ENCODE assay signal across 8 cellular contexts in the genomic region with DNA sequence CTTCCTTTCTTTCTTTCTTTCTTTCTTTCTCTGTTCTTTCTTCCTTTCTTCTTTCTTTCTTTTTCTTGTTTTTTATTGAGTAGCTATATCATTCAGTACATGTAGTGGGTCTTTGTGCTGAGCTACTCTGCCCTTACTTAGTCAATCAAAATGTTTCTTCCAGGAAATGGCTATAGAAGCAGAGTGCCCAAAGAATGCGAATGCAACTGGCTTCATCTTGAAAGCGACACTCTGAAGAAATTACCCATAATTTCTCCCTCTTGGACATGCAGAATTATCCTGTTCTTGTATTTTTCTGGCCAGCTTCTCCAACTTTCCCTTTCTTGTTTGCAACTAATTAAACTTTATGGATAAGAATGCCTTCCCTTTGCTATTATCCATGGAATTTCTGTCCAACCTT.
"Had no signal": no experiment of that assay in that cellular context is flagged by ENCODE, and none has a peak within 500 bp of the region (broad histone marks: within the 10 kb centered on the region; RNA-seq: fewer than 3 reads in every experiment).

No MANE protein-coding gene starts in this region.

- FAIRE-seq: G401.6, GM12878, GM12891, GM12892, GM18507, GM19239 had no signal

- ATAC-seq: GM12878 had no signal

- H3K4me3 ChIP-seq: GM12878 had no signal

- DNase-seq: GDM1, GF-D8 had no signal
